8 cellular contexts compared by ENCODE assay signal in the genomic region with DNA sequence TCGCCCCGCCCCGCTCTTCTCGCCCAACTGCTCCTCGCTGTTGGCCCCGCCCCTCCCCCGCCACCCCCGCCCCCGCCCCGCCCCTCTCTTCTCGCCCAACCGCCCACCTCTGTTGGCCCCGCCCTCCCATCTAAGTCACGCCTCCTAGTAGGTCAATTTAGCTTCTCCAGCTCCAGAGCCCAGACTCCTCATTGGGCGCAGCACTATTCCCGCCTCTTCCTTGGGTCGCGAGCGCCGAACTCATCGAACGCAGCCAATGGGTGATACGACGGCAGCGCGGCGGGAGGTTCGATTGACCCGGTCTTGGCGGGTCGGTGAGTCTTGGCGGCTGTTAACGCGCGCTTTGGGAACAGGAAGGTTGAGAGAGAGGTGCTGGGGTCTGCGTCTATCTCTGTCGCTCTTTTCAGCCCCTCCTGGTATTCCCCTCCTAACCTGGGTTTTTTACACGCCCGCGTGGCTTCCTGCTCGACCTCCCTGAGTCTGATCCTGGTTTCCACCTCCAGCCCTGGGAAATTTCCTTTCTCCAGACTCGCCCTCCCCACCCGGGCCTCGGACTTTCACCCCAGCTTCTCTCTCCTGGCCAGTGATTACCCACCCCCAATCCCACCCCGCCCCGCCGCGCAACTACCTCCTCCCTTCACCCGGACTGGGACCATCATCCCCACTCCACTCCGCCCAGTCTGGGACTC. TPM values are rescaled to one million over a fixed set of nuclear protein-coding genes. Genes with fewer than 3 reads are reported as not detected.
DNase-seq lines count a peak whose midpoint lies in the region; ATAC-seq and TF ChIP-seq lines count a peak whose summit lies in the region.

A gene (plus strand): TSS at position 331 of the 689 bp plus-strand sequence. CDS start 643 bp downstream, outside the sequence.

- H3K27me3 ChIP-seq in CD4-positive, CD25-positive, alpha-beta regulatory T cell (ENCODE audit: control insufficient read depth, insufficient read depth, low read length): no peaks in the 10 kb centered on the region
- no peaks in the 10 kb centered on the region for H3K27me3 ChIP-seq in duodenal mucosa (ENCODE audit: control insufficient read depth in 1 of 2, insufficient read depth in 2 of 2, low read length in 2 of 2)

- intact Hi-C loops in lower leg skin (cut with DNase I; ENCODE audit: low total_unique reads): no loop called here

- no peaks in the 10 kb centered on the region for H3K36me3 ChIP-seq in CD4-positive, CD25-positive, alpha-beta regulatory T cell (ENCODE audit: control insufficient read depth, insufficient read depth, low read length)
- peaks cover 0 to 6% of the 10 kb centered on the region in 2 donors for H3K36me3 ChIP-seq in duodenal mucosa (ENCODE audit: control insufficient read depth in 1 of 2, insufficient read depth in 2 of 2, low read length in 2 of 2)

- peak; percentile 94 to 98 (median 96) for DNase-seq in CD4-positive, CD25-positive, alpha-beta regulatory T cell
- DNase-seq in HK-2 (ENCODE audit: unreplicated experiment) (peak; percentile 99), NCI-H82 treated with DMSO at 0.1 percent for 48 hours (lab: John Stamatoyannopoulos, UW; ENCODE audit: unreplicated experiment) (peak; percentile 100), lower leg skin (ENCODE audit: low spot score in 2 of 2) (peak; percentile 98 to 99)
- peak; percentile 98 to 99 for DNase-seq in activated CD4-positive, alpha-beta T cell treated with anti-CD3 and anti-CD28 coated beads, Interleukin-2, amount 50 U/mL, for 48 hours
- peak; percentile 95 to 96 for DNase-seq in stimulated activated CD4-positive, alpha-beta T cell treated with anti-CD3 and anti-CD28 coated beads, Interleukin-4, amount 100 ng/mL, for 4 hours

- H3K27ac ChIP-seq in CD4-positive, CD25-positive, alpha-beta regulatory T cell (ENCODE audit: insufficient read depth, low read length, poor library complexity, severe bottlenecking): peak within 1 kb of the TSS; percentile 55
- H3K27ac ChIP-seq in duodenal mucosa (ENCODE audit: low read depth, low read length): peak within 1 kb of the TSS; percentile 37

- no peak for TF ChIP-seq CTCF in lower leg skin (IDR thresholded peaks at IDR 0.05)

- H3K4me3 ChIP-seq in CD4-positive, CD25-positive, alpha-beta regulatory T cell (ENCODE audit: low read depth, low read length): peak within 1 kb of the TSS; percentile 87
- H3K4me3 ChIP-seq in duodenal mucosa (ENCODE audit: low read depth in 1 of 2, low read length in 2 of 2): peak within 1 kb of the TSS; percentile 89 to 97
- peak within 1 kb of the TSS; percentile 44 for H3K4me3 ChIP-seq in lower leg skin (ENCODE audit: low read depth, poor library complexity, severe bottlenecking)

- H3K9me3 ChIP-seq in CD4-positive, CD25-positive, alpha-beta regulatory T cell (ENCODE audit: control insufficient read depth in 2 of 2, low read length in 2 of 2): no peaks in the 10 kb centered on the region
- no peaks in the 10 kb centered on the region for H3K9me3 ChIP-seq in duodenal mucosa (ENCODE audit: control insufficient read depth in 1 of 2, low read length in 2 of 2)

- H3K4me1 Mint-ChIP-seq in CD4-positive, CD25-positive, alpha-beta regulatory T cell: peaks cover 0 to 23% (median 12%) of the 10 kb centered on the region in 4 donors

- H3K9ac ChIP-seq in duodenal mucosa (ENCODE audit: low read depth in 1 of 2, low read length in 2 of 2): peak within 1 kb of the TSS; percentile 65 to 75

- peak; percentile 96 to 98 for ATAC-seq in CD4-positive, CD25-positive, alpha-beta regulatory T cell (ENCODE audit: low read depth in 2 of 2)
- peak; percentile 92 for ATAC-seq in GM19452 (IDR thresholded peaks at IDR 0.05; ENCODE audit: unreplicated experiment)

- H3K36me3 Mint-ChIP-seq in CD4-positive, CD25-positive, alpha-beta regulatory T cell: peaks cover 4% of the 10 kb centered on the region

- H3K4me1 ChIP-seq in CD4-positive, CD25-positive, alpha-beta regulatory T cell (ENCODE audit: control insufficient read depth, insufficient read depth, low read length, poor library complexity, severe bottlenecking): peaks cover 17% of the 10 kb centered on the region
- H3K4me1 ChIP-seq in duodenal mucosa (ENCODE audit: control insufficient read depth in 1 of 2, insufficient read depth in 2 of 2, low read length in 2 of 2): peaks cover 14 to 24% of the 10 kb centered on the region in 2 donors

- H3K27ac Mint-ChIP-seq in CD4-positive, CD25-positive, alpha-beta regulatory T cell: peak within 1 kb of the TSS; percentile 76 to 94 (median 89)

- no peak for TF ChIP-seq POLR2A in lower leg skin (IDR thresholded peaks at IDR 0.05)

- no peaks in the 10 kb centered on the region for H3K27me3 Mint-ChIP-seq in CD4-positive, CD25-positive, alpha-beta regulatory T cell

- 1 to 3% methylated on average over 37 to 41 of the region's 50 CpGs for WGBS in lower leg skin, 2 donors

- peak within 1 kb of the TSS; percentile 86 to 100 (median 94) for H3K4me3 Mint-ChIP-seq in CD4-positive, CD25-positive, alpha-beta regulatory T cell

- peaks cover 0 to 2% (median 0%) of the 10 kb centered on the region in 7 donors for H3K9me3 Mint-ChIP-seq in CD4-positive, CD25-positive, alpha-beta regulatory T cell

RNA-seq across cellular contexts. Expression of the gene that starts here (rescaled TPM):
- total RNA-seq in CD4-positive, CD25-positive, alpha-beta regulatory T cell: 0.67 TPM
- 1 to 10 TPM in 1 of 4 donors, under 1 TPM in 2, not detected in 1; 0.13 to 1.7 (median 0.16) TPM for polyA plus RNA-seq in CD4-positive, CD25-positive, alpha-beta regulatory T cell
- under 1 TPM; 0.19 to 0.89 (median 0.47) TPM for total RNA-seq in lower leg skin

Comparison
In these comparisons a context has a peak if more than half of its experiments do, and no peak if none do; other contexts are left out.
1. Peak in every context shown above with its lines: DNase-seq, ATAC-seq, H3K4me3 ChIP-seq and H3K27ac ChIP-seq.
2. Peak in DNase-seq and H3K4me3 ChIP-seq in lower leg skin; RNA of the gene not detected or under 1 TPM.